Comparison of ENCODE assay signal across 17 cellular contexts in genomic region chr20:49824206-49824605, GRCh38. TPM values are rescaled to one million over a fixed set of nuclear protein-coding genes. Genes with fewer than 3 reads are reported as not detected.
A peak's percentile ranks its signal among the peaks of the same experiment; 100 is the strongest.
DNase-seq lines count a peak whose midpoint lies in the region; ATAC-seq and FAIRE-seq lines count a peak whose summit lies in the region.
"Had no signal": no experiment of that assay in that cellular context is flagged by ENCODE, and none has a peak within 500 bp of the region (broad histone marks: within the 10 kb centered on the region; RNA-seq: fewer than 3 reads in every experiment).

No MANE protein-coding gene starts in this region.

- no peak overlapping the region for H4K91ac ChIP-seq in mesenchymal stem cell (ENCODE audit: low read length)

- peaks cover 46% of the 10 kb centered on the region for H3K4me1 Mint-ChIP-seq in activated T-cell treated with anti-CD3 and anti-CD28 coated beads, Interleukin-2, amount 50 U/mL, for 72 hours (ENCODE audit: low read depth)
- H3K4me1 Mint-ChIP-seq in activated naive CD8-positive, alpha-beta T cell (ENCODE audit: low read depth) = peaks cover 51% of the 10 kb centered on the region
- H3K4me1 Mint-ChIP-seq in naive B cell = peaks cover 25 to 43% (median 39%) of the 10 kb centered on the region in 3 donors

- H3K4me3 Mint-ChIP-seq in activated T-cell treated with anti-CD3 and anti-CD28 coated beads, Interleukin-2, amount 50 U/mL, for 72 hours = peak overlapping the region; percentile 20 to 23
- peak overlapping the region; percentile 68 for H3K4me3 Mint-ChIP-seq in activated naive CD8-positive, alpha-beta T cell
- H3K4me3 Mint-ChIP-seq in naive B cell = peak overlapping the region in 3 of 8 donors; percentile 41 to 62 (median 57)

- H3K4me2 ChIP-seq in mesenchymal stem cell (ENCODE audit: low read length, poor library complexity, severe bottlenecking) = no peak overlapping the region

- no peak overlapping the region for H3K27ac ChIP-seq in mesenchymal stem cell (ENCODE audit: low read length, poor library complexity, severe bottlenecking)
- H3K27ac ChIP-seq: left ventricle myocardium inferior had no signal

- peaks cover 3% of the 10 kb centered on the region for H3K4me1 ChIP-seq in mesenchymal stem cell (ENCODE audit: control insufficient read depth, insufficient read depth, low read depth, low read length)

- H3K4me3 ChIP-seq in mesenchymal stem cell (ENCODE audit: insufficient read depth in 1 of 2, low read depth in 1 of 2, low read length in 2 of 2) = no peak overlapping the region
- H3K4me3 ChIP-seq: left ventricle myocardium inferior had no signal

- H3K79me1 ChIP-seq in mesenchymal stem cell (replicated peaks; ENCODE audit: low read length, poor library complexity, severe bottlenecking) = peaks cover 15% of the 10 kb centered on the region

- peaks cover 16 to 33% of the 10 kb centered on the region in 2 donors for H3K36me3 Mint-ChIP-seq in activated T-cell treated with anti-CD3 and anti-CD28 coated beads, Interleukin-2, amount 50 U/mL, for 72 hours (ENCODE audit: insufficient read depth in 2 of 2)
- peaks cover 15% of the 10 kb centered on the region for H3K36me3 Mint-ChIP-seq in activated naive CD8-positive, alpha-beta T cell
- H3K36me3 Mint-ChIP-seq in naive B cell = peaks cover 7% of the 10 kb centered on the region in 2 donors

- H3K9me3 Mint-ChIP-seq in activated T-cell treated with anti-CD3 and anti-CD28 coated beads, Interleukin-2, amount 50 U/mL, for 72 hours = no peaks in the 10 kb centered on the region
- peaks cover 5% of the 10 kb centered on the region for H3K9me3 Mint-ChIP-seq in activated naive CD8-positive, alpha-beta T cell (ENCODE audit: low read depth)
- no peaks in the 10 kb centered on the region for H3K9me3 Mint-ChIP-seq in naive B cell

- ATAC-seq in activated T-cell treated with anti-CD3 and anti-CD28 coated beads, Interleukin-2, amount 50 U/mL, for 72 hours (replicated peaks in 1 of 2) = no peak
- ATAC-seq in naive B cell (ENCODE audit: low read depth in 2 of 2) = no peak

- no peak overlapping the region for H3K14ac ChIP-seq in mesenchymal stem cell (ENCODE audit: low read length in 2 of 2)

- H4K8ac ChIP-seq in mesenchymal stem cell (ENCODE audit: low read length) = no peak overlapping the region

- no peak for FAIRE-seq in GM19239 (lab: Jason Lieb, UNC)

- no peak overlapping the region for H2AFZ ChIP-seq in mesenchymal stem cell (ENCODE audit: low read depth, low read length)

- no peak overlapping the region for H3K23ac ChIP-seq in mesenchymal stem cell (ENCODE audit: low read length in 2 of 2)

- no peaks in the 10 kb centered on the region for H3K27me3 ChIP-seq in mesenchymal stem cell (ENCODE audit: control insufficient read depth in 1 of 2, insufficient read depth in 1 of 2, low read length in 2 of 2)

- H2BK120ac ChIP-seq in mesenchymal stem cell (ENCODE audit: low read depth, low read length) = no peak overlapping the region

- H2BK5ac ChIP-seq in mesenchymal stem cell (ENCODE audit: low read depth, low read length, poor library complexity, severe bottlenecking) = no peak overlapping the region

- H3K9me3 ChIP-seq in mesenchymal stem cell (ENCODE audit: control insufficient read depth, low read length) = no peaks in the 10 kb centered on the region
- H3K9me3 ChIP-seq: left ventricle myocardium inferior had no signal

- no peak overlapping the region for H3K4ac ChIP-seq in mesenchymal stem cell (ENCODE audit: low read depth in 1 of 2, low read length in 2 of 2)

- no CpG with 5 or more reads among the region's 2 CpGs for WGBS in mesenchymal stem cell

- H2BK12ac ChIP-seq in mesenchymal stem cell (ENCODE audit: low read length in 2 of 2) = no peak overlapping the region

- no peak for DNase-seq in activated T-cell treated with anti-CD3 and anti-CD28 coated beads, Interleukin-2, amount 50 U/mL, for 72 hours
- no peak for DNase-seq in activated T-cell treated with anti-CD3 and anti-CD28 coated beads, Interleukin-2, amount 50 U/mL, for 1 hour
- DNase-seq in naive B cell (no peak), NCI-H2171 (lab: John Stamatoyannopoulos, UW) (no peak), GM19239 (ENCODE audit: insufficient read length, low spot score) (no peak), mesenchymal stem cell (no peak)
- DNase-seq in stimulated activated CD4-positive, alpha-beta T cell treated with anti-CD3 and anti-CD28 coated beads, Interleukin-2, amount 100 ng/mL, for 24 hours = no peak
- DNase-seq: activated CD4-positive, CD25-positive, alpha-beta regulatory T cell; activated effector memory CD4-positive, alpha-beta T cell treated with anti-CD3 and anti-CD28 coated beads, Interleukin-2, amount 50 U/mL, for 16 hours; GOT3; Kasumi-1; left ventricle myocardium inferior; NCI-H1694; NCI-H748 treated with DMSO at 0.1 percent for 48 hours; nucleus accumbens; SHP77 treated with DMSO at 0.1 percent for 48 hours had no signal

- H2BK15ac ChIP-seq in mesenchymal stem cell (ENCODE audit: low read depth, poor library complexity, severe bottlenecking) = no peak overlapping the region

- peaks cover 13 to 60% of the 10 kb centered on the region in 2 experiments for H3K36me3 ChIP-seq in mesenchymal stem cell (ENCODE audit: control insufficient read depth in 1 of 2, insufficient read depth in 2 of 2, low read depth in 1 of 2, low read length in 2 of 2)

- H3K18ac ChIP-seq in mesenchymal stem cell (ENCODE audit: low read depth in 1 of 2, low read length in 2 of 2) = no peak overlapping the region

- no peak overlapping the region for H2AK5ac ChIP-seq in mesenchymal stem cell (ENCODE audit: low read length, severe bottlenecking)

- H3K27ac Mint-ChIP-seq in activated T-cell treated with anti-CD3 and anti-CD28 coated beads, Interleukin-2, amount 50 U/mL, for 72 hours = peak overlapping the region; percentile 39
- peak overlapping the region; percentile 83 for H3K27ac Mint-ChIP-seq in activated naive CD8-positive, alpha-beta T cell
- peak overlapping the region in 4 of 6 donors; percentile 35 to 89 (median 76) for H3K27ac Mint-ChIP-seq in naive B cell

- H3K9ac ChIP-seq in mesenchymal stem cell (ENCODE audit: low read length) = no peak overlapping the region

- no peaks in the 10 kb centered on the region for H3K27me3 Mint-ChIP-seq in activated T-cell treated with anti-CD3 and anti-CD28 coated beads, Interleukin-2, amount 50 U/mL, for 72 hours (ENCODE audit: low read depth)
- H3K27me3 Mint-ChIP-seq in activated naive CD8-positive, alpha-beta T cell = no peaks in the 10 kb centered on the region
- no peaks in the 10 kb centered on the region for H3K27me3 Mint-ChIP-seq in naive B cell

RNA-seq across cellular contexts. Expression of gene SLC9A8, which starts 11.6 kb away (rescaled TPM):
- 10 to 100 TPM; 19.0 to 19.9 TPM for total RNA-seq in activated T-cell treated with anti-CD3 and anti-CD28 coated beads, Interleukin-2, amount 50 U/mL, for 72 hours
- polyA plus RNA-seq in naive B cell (ENCODE audit: low read depth in 6 of 6) = 10 to 100 TPM in 3 of 6 donors, 1 to 10 TPM in 3; 6.4 to 14.2 (median 10.7) TPM
- 3.9 TPM for polyA plus RNA-seq in mesenchymal stem cell (2013, experiment 1 of 2)
- 3.6 TPM for polyA plus RNA-seq in mesenchymal stem cell (2013, experiment 2 of 2)
